In the genomic region with DNA sequence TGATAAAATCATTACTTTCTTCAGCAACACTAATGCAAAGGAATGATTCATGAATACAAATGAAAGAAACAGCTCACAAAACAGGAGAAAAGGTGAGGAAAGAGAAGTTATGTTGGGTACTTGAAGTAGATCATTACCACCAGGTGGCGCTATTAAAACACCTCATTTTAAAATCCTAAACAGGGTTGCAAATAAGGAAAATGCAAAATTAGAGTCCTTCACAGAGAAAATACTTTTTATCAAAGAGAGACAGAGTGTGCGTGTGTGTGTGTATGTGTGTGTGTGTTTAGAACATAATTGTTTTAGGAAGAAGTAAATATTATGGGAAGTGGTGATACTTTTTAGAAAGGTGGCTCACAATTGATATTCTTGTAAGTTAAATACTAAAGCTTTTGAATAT, we compare ENCODE assay signal across 8 cellular contexts. TPM values are rescaled to one million over a fixed set of nuclear protein-coding genes. Genes with fewer than 3 reads are reported as not detected.
A peak's percentile ranks its signal among the peaks of the same experiment; 100 is the strongest.
DNase-seq lines count a peak whose midpoint lies in the region; ATAC-seq and TF ChIP-seq lines count a peak whose summit lies in the region.

No MANE protein-coding gene starts in this region.

- H4K20me1 ChIP-seq in neural progenitor cell (ENCODE audit: low read depth): no peaks in the 10 kb centered on the region

- H2AFZ ChIP-seq in neural progenitor cell (replicated peaks): no peak overlapping the region

- DNase-seq in activated gamma-delta T cell treated with Interleukin-2 at 50 U/mL for 16 hours (peak; percentile 15), activated gamma-delta T cell (lab: John Stamatoyannopoulos, UW) (no peak), NCI-H1436 (lab: John Stamatoyannopoulos, UW) (peak; percentile 73), T-helper 17 cell (no peak), fibroblast of the aortic adventitia (ENCODE audit: low read depth) (peak; percentile 94), neural progenitor cell (ENCODE audit: low spot score) (peak; percentile 79), D341Med (ENCODE audit: low spot score) (no peak)

- no peaks in the 10 kb centered on the region for H3F3A ChIP-seq in neural progenitor cell (ENCODE audit: low read depth)

- no peaks in the 10 kb centered on the region for H3K79me2 ChIP-seq in neural progenitor cell (ENCODE audit: low read depth)

- H3K9me3 ChIP-seq in T-helper 17 cell (ENCODE audit: control insufficient read depth, low read length, poor library complexity, severe bottlenecking) (no peaks in the 10 kb centered on the region), neural progenitor cell (ENCODE audit: low read depth) (no peaks in the 10 kb centered on the region)

- H3K27me3 ChIP-seq in neural progenitor cell: no peaks in the 10 kb centered on the region

- H3K4me1 ChIP-seq in neural progenitor cell: peaks cover 6% of the 10 kb centered on the region

- H3K4me3 Mint-ChIP-seq in T-helper 17 cell: no peak overlapping the region
- no peak overlapping the region for H3K4me3 Mint-ChIP-seq in neural progenitor cell

- ATAC-seq in T-helper 17 cell: peak; percentile 56
- ATAC-seq in GM21526 (IDR thresholded peaks at IDR 0.05; ENCODE audit: low FRiP score, unreplicated experiment): no peak

- H3K27ac Mint-ChIP-seq in T-helper 17 cell (no peak overlapping the region), neural progenitor cell (no peak overlapping the region)

- H3K36me3 Mint-ChIP-seq in T-helper 17 cell (ENCODE audit: low read depth) (peaks cover 4% of the 10 kb centered on the region), neural progenitor cell (no peaks in the 10 kb centered on the region)

- H3K4me1 Mint-ChIP-seq in T-helper 17 cell: peaks cover 10% of the 10 kb centered on the region
- H3K4me1 Mint-ChIP-seq in neural progenitor cell: peaks cover 8% of the 10 kb centered on the region

- H3K4me2 ChIP-seq in neural progenitor cell: no peak overlapping the region

- H3K27me3 Mint-ChIP-seq in T-helper 17 cell: no peaks in the 10 kb centered on the region
- peaks cover 2% of the 10 kb centered on the region for H3K27me3 Mint-ChIP-seq in neural progenitor cell (ENCODE audit: insufficient read depth, low read depth)

- H3K27ac ChIP-seq in neural progenitor cell: no peak overlapping the region

- H3K36me3 ChIP-seq in neural progenitor cell: no peaks in the 10 kb centered on the region

- peaks cover 3% of the 10 kb centered on the region for H3K9me3 Mint-ChIP-seq in neural progenitor cell

- TF ChIP-seq CTCF in fibroblast of the aortic adventitia (IDR thresholded peaks at IDR 0.05; ENCODE audit: insufficient read depth, low read length) (peak; percentile 48), neural progenitor cell (IDR thresholded peaks at IDR 0.05) (peak; percentile 92)

- H3K9ac ChIP-seq in neural progenitor cell: no peak overlapping the region

- H3K4me3 ChIP-seq in fibroblast of the aortic adventitia (ENCODE audit: low read depth, low read length) (no peak overlapping the region), neural progenitor cell (no peak overlapping the region)

RNA-seq across cellular contexts. Expression of gene CD180, which starts 49.5 kb away (rescaled TPM):
- total RNA-seq in T-helper 17 cell (1 to 10 TPM in 1 of 2 donors, under 1 TPM in 1; 0.05 to 1.3 TPM), fibroblast of the aortic adventitia (ENCODE audit: low replicate concordance) (0.09 and 0.16 TPM in 2 replicates), neural progenitor cell (ENCODE audit: low replicate concordance) (not detected in 2 replicates)

Comparison
In these comparisons a context has a peak if more than half of its experiments do, and no peak if none do; other contexts are left out.
1. DNase-seq: peak in activated gamma-delta T cell treated with Interleukin-2 at 50 U/mL for 16 hours (single experiment), NCI-H1436 (single experiment), fibroblast of the aortic adventitia (single experiment) and neural progenitor cell (single experiment); none in activated gamma-delta T cell (single experiment), T-helper 17 cell (0 of 3) and D341Med (single experiment).